In the genomic region with DNA sequence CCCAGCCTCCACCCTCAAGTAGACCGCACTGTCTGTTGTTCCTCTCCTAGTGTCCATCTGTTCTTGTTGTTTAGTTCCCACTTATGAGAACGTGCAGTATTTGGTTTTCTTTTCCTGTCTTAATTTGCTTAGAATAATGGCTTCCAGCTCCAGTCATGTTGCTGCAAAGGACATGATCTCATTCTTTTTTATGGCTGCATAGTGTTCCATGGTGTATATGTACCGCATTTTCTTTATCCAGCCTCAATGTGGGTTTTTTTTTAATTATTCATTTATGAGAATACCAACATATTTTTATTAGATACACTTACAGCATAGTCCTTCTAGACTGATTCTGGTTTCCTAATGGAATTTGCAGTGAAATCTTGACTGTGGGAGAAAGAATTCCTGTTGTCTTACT, we compare ENCODE assay signal across 10 cellular contexts. TPM values are rescaled to one million over a fixed set of nuclear protein-coding genes. Genes with fewer than 3 reads are reported as not detected.
A peak's percentile ranks its signal among the peaks of the same experiment; 100 is the strongest.
DNase-seq lines count a peak whose midpoint lies in the region; ATAC-seq and TF ChIP-seq lines count a peak whose summit lies in the region.
"Had no signal": no experiment of that assay in that cellular context is flagged by ENCODE, and none has a peak within 500 bp of the region (broad histone marks: within the 10 kb centered on the region; RNA-seq: fewer than 3 reads in every experiment).

No MANE protein-coding gene starts in this region.

- no peak for TF ChIP-seq CTCF in right atrium auricular region (IDR thresholded peaks at IDR 0.05)

- peak overlapping the region in 6 of 7 donors; percentile 73 to 93 (median 84) for H3K4me3 Mint-ChIP-seq in CD8-positive, alpha-beta memory T cell
- H3K4me3 Mint-ChIP-seq in activated naive CD8-positive, alpha-beta T cell treated with anti-CD3 and anti-CD28 coated beads for 36 hours: peak overlapping the region; percentile 87
- H3K4me3 Mint-ChIP-seq in naive thymus-derived CD8-positive, alpha-beta T cell: peak overlapping the region; percentile 70 to 92 (median 86)

- DNase-seq in CD8-positive, alpha-beta memory T cell: no peak
- DNase-seq in activated naive CD8-positive, alpha-beta T cell treated with anti-CD3 and anti-CD28 coated beads for 36 hours: no peak
- DNase-seq in naive thymus-derived CD8-positive, alpha-beta T cell: no peak
- DNase-seq in stimulated activated CD4-positive, alpha-beta T cell treated with anti-CD3 and anti-CD28 coated beads, Interleukin-4, amount 100 ng/mL, for 1 hour: no peak
- DNase-seq in RPMI8226 (no peak), HuH-7 (ENCODE audit: low spot score) (no peak), right atrium auricular region (ENCODE audit: low spot score) (no peak)
- DNase-seq: NCI-H2107 had no signal

- H3K36me3 Mint-ChIP-seq in CD8-positive, alpha-beta memory T cell: peaks cover 0 to 14% (median 0%) of the 10 kb centered on the region in 3 donors
- peaks cover 21% of the 10 kb centered on the region for H3K36me3 Mint-ChIP-seq in activated naive CD8-positive, alpha-beta T cell treated with anti-CD3 and anti-CD28 coated beads for 36 hours
- H3K36me3 Mint-ChIP-seq in naive thymus-derived CD8-positive, alpha-beta T cell: peaks cover 0 to 23% (median 0%) of the 10 kb centered on the region in 3 donors

- no peaks in the 10 kb centered on the region for H3K9me3 ChIP-seq in CD8-positive, alpha-beta memory T cell (ENCODE audit: low read length)
- H3K9me3 ChIP-seq in HUES48 (ENCODE audit: control insufficient read depth, insufficient read depth, low read length) (peaks cover 2% of the 10 kb centered on the region; the same call in 1 of the 2 replicates), right atrium auricular region (no peaks in the 10 kb centered on the region)

- CTCF ChIA-PET in CD8-positive, alpha-beta memory T cell (lab: Charles Lee): no interaction called here

- H3K27ac ChIP-seq in CD8-positive, alpha-beta memory T cell (ENCODE audit: low read depth, low read length): no peak overlapping the region
- no peak overlapping the region for H3K27ac ChIP-seq in HUES48 (ENCODE audit: low read depth, low read length)
- H3K27ac ChIP-seq in right atrium auricular region: no peak overlapping the region

- H3K4me1 ChIP-seq in CD8-positive, alpha-beta memory T cell (ENCODE audit: insufficient read depth, low read length): peaks cover 46% of the 10 kb centered on the region
- H3K4me1 ChIP-seq in HUES48 (ENCODE audit: control insufficient read depth, insufficient read depth, low read length) (no peaks in the 10 kb centered on the region), right atrium auricular region (no peaks in the 10 kb centered on the region)

- H3K4me1 Mint-ChIP-seq in CD8-positive, alpha-beta memory T cell: peaks cover 56 to 76% (median 70%) of the 10 kb centered on the region in 3 donors
- peaks cover 35% of the 10 kb centered on the region for H3K4me1 Mint-ChIP-seq in activated naive CD8-positive, alpha-beta T cell treated with anti-CD3 and anti-CD28 coated beads for 36 hours
- H3K4me1 Mint-ChIP-seq in naive thymus-derived CD8-positive, alpha-beta T cell: peaks cover 27 to 62% (median 57%) of the 10 kb centered on the region in 4 donors

- peaks cover 0 to 7% of the 10 kb centered on the region in 2 donors for H3K27me3 Mint-ChIP-seq in CD8-positive, alpha-beta memory T cell
- H3K27me3 Mint-ChIP-seq in activated naive CD8-positive, alpha-beta T cell treated with anti-CD3 and anti-CD28 coated beads for 36 hours: no peaks in the 10 kb centered on the region
- H3K27me3 Mint-ChIP-seq in naive thymus-derived CD8-positive, alpha-beta T cell: no peaks in the 10 kb centered on the region

- H3K27ac Mint-ChIP-seq in CD8-positive, alpha-beta memory T cell: peak overlapping the region in 6 of 8 donors; percentile 20 to 99 (median 66)
- peak overlapping the region; percentile 92 for H3K27ac Mint-ChIP-seq in activated naive CD8-positive, alpha-beta T cell treated with anti-CD3 and anti-CD28 coated beads for 36 hours
- H3K27ac Mint-ChIP-seq in naive thymus-derived CD8-positive, alpha-beta T cell: peak overlapping the region in 7 of 10 donors; percentile 9 to 97 (median 81)

- no peak overlapping the region for H3K9ac ChIP-seq in HUES48 (ENCODE audit: low read depth, low read length)

- no peak for ATAC-seq in naive thymus-derived CD8-positive, alpha-beta T cell
- ATAC-seq: esophagus mucosa had no signal

- POLR2A ChIA-PET in CD8-positive, alpha-beta memory T cell (lab: Charles Lee): no interaction called here
- POLR2A ChIA-PET in naive thymus-derived CD8-positive, alpha-beta T cell (lab: Charles Lee): no interaction called here

- H3K4me3 ChIP-seq in CD8-positive, alpha-beta memory T cell (ENCODE audit: low read length): no peak overlapping the region
- H3K4me3 ChIP-seq in HUES48 (ENCODE audit: low read depth, low read length) (peak overlapping the region; percentile 89), right atrium auricular region (no peak overlapping the region)

- no peaks in the 10 kb centered on the region for H3K36me3 ChIP-seq in CD8-positive, alpha-beta memory T cell (ENCODE audit: insufficient read depth, low read length)
- H3K36me3 ChIP-seq in HUES48 (ENCODE audit: control insufficient read depth, insufficient read depth, low read length) (no peaks in the 10 kb centered on the region), right atrium auricular region (no peaks in the 10 kb centered on the region)

- no peaks in the 10 kb centered on the region for H3K27me3 ChIP-seq in CD8-positive, alpha-beta memory T cell (ENCODE audit: insufficient read depth, low read length, poor library complexity, severe bottlenecking)
- H3K27me3 ChIP-seq in HUES48 (ENCODE audit: control insufficient read depth, insufficient read depth, low read length) (no peaks in the 10 kb centered on the region), right atrium auricular region (no peaks in the 10 kb centered on the region)

- no peaks in the 10 kb centered on the region for H3K9me3 Mint-ChIP-seq in CD8-positive, alpha-beta memory T cell
- peaks cover 2% of the 10 kb centered on the region for H3K9me3 Mint-ChIP-seq in activated naive CD8-positive, alpha-beta T cell treated with anti-CD3 and anti-CD28 coated beads for 36 hours
- H3K9me3 Mint-ChIP-seq in naive thymus-derived CD8-positive, alpha-beta T cell: no peaks in the 10 kb centered on the region

RNA-seq across cellular contexts. Expression of gene VMA21, which starts 1.3 kb away (rescaled TPM):
- total RNA-seq in CD8-positive, alpha-beta memory T cell: 10 to 100 TPM; 67.4 to 69.8 TPM
- polyA plus RNA-seq in CD8-positive, alpha-beta memory T cell: 31.4 TPM
- total RNA-seq in activated naive CD8-positive, alpha-beta T cell treated with anti-CD3 and anti-CD28 coated beads for 36 hours: 10 to 100 TPM; 60.6 to 62.9 TPM
- total RNA-seq in naive thymus-derived CD8-positive, alpha-beta T cell: 10 to 100 TPM; 30.4 to 32.2 TPM
- polyA plus RNA-seq in naive thymus-derived CD8-positive, alpha-beta T cell: 10 to 100 TPM; 32.4 to 37.0 (median 36.6) TPM
- total RNA-seq in right atrium auricular region: 10 to 100 TPM; 18.5 to 19.4 TPM
